In the genomic region with DNA sequence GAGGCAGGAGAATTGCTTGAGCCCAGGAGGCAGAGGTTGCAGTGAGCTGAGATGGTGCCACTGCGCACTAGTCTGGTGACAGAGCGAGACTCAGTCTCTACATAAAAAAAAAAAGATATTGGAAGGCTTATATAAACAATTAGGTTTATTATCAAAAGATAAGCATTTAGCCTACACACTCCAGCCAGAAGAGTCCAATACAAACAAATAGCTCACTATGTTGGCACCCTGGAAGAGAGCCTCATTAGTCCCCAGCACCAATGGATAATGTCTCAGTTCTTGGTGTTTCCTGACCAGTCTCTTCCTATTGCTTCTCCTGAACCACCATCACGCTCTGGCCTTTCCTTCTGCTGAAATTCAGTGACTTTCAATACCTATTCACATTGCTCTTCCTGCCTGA, we compare ENCODE assay signal across 16 cellular contexts. TPM values are rescaled to one million over a fixed set of nuclear protein-coding genes. Genes with fewer than 3 reads are reported as not detected.
A peak's percentile ranks its signal among the peaks of the same experiment; 100 is the strongest.
DNase-seq lines count a peak whose midpoint lies in the region; ATAC-seq, FAIRE-seq and TF ChIP-seq lines count a peak whose summit lies in the region.
"Had no signal": no experiment of that assay in that cellular context is flagged by ENCODE, and none has a peak within 500 bp of the region (broad histone marks: within the 10 kb centered on the region; RNA-seq: fewer than 3 reads in every experiment).

No MANE protein-coding gene starts in this region.

- WGBS in mammary epithelial cell (ENCODE audit: low coverage, missing lambda C conversion rate) = 100% methylated on average over 1 of the region's 3 CpGs
- WGBS in pancreas, 2 donors = 21 to 23% methylated on average over 3 of the region's 3 CpGs

- H3K4me1 Mint-ChIP-seq in activated CD4-positive, alpha-beta T cell treated with anti-CD3 and anti-CD28 coated beads for 36 hours = peaks cover 77% of the 10 kb centered on the region

- H3K9me3 ChIP-seq in Loucy (ENCODE audit: insufficient read depth, low read depth, low read length) (no peaks in the 10 kb centered on the region), mammary epithelial cell (replicated peaks; ENCODE audit: insufficient read depth, low read length) (no peaks in the 10 kb centered on the region), pancreas (no peaks in the 10 kb centered on the region)
- H3K9me3 ChIP-seq: upper lobe of right lung had no signal

- no peaks in the 10 kb centered on the region for H3K79me2 ChIP-seq in Loucy (ENCODE audit: insufficient read depth, low read length)
- H3K79me2 ChIP-seq in mammary epithelial cell (ENCODE audit: insufficient read depth, low read length) = no peaks in the 10 kb centered on the region

- dilution Hi-C loops in mammary epithelial cell (cut with HindIII; ENCODE audit: low sequenced_read_pairs) = loop anchor here (5.0 kb wide), 1 partner anchor 83 kb away; no protein-coding TSS in a partner anchor

- H3K27me3 ChIP-seq in Loucy (ENCODE audit: insufficient read depth, low read length, poor library complexity, severe bottlenecking) (no peaks in the 10 kb centered on the region), mammary epithelial cell (ENCODE audit: insufficient read depth, low read length) (no peaks in the 10 kb centered on the region), pancreas (no peaks in the 10 kb centered on the region)
- H3K27me3 ChIP-seq: upper lobe of right lung had no signal

- H4K20me1 ChIP-seq in Loucy (ENCODE audit: insufficient read depth, low read length, poor library complexity, severe bottlenecking) = no peaks in the 10 kb centered on the region
- H4K20me1 ChIP-seq in mammary epithelial cell (ENCODE audit: insufficient read depth, low read length) = no peaks in the 10 kb centered on the region

- POLR2A ChIA-PET in activated CD4-positive, alpha-beta T cell treated with anti-CD3 and anti-CD28 coated beads for 36 hours (lab: Charles Lee) = no interaction called here

- H3F3A ChIP-seq in Loucy (ENCODE audit: low read depth) = no peaks in the 10 kb centered on the region

- no peak overlapping the region for H3K4me3 ChIP-seq in Loucy (ENCODE audit: low read length, poor library complexity, severe bottlenecking)
- H3K4me3 ChIP-seq in mammary epithelial cell (replicated peaks in 1 of 3; ENCODE audit: insufficient read depth in 1 of 3, low read depth in 2 of 3, low read length in 3 of 3) = no peak overlapping the region
- no peak overlapping the region for H3K4me3 ChIP-seq in pancreas
- H3K4me3 ChIP-seq: upper lobe of right lung had no signal

- DNase-seq in activated CD4-positive, alpha-beta T cell treated with anti-CD3 and anti-CD28 coated beads for 36 hours = no peak
- no peak for DNase-seq in activated CD4-positive, alpha-beta T cell treated with anti-CD3 and anti-CD28 coated beads, Interleukin-2, amount 50 U/mL, for 48 hours
- DNase-seq in mammary epithelial cell = no peak
- DNase-seq in pancreas = no peak
- DNase-seq in cortex of kidney (lab: John Stamatoyannopoulos, UW) = no peak
- DNase-seq: ACHN; activated effector memory CD4-positive, alpha-beta T cell treated with Interleukin-2 at 50 U/mL for 16 hours; EL; HCEC 1CT; stimulated activated naive CD4-positive, alpha-beta T cell treated with Interleukin-2 at 50 U/mL for 16 hours; upper lobe of right lung had no signal

- H3K9me3 Mint-ChIP-seq in activated CD4-positive, alpha-beta T cell treated with anti-CD3 and anti-CD28 coated beads for 36 hours (ENCODE audit: low read depth) = no peaks in the 10 kb centered on the region
- H3K9me3 Mint-ChIP-seq: dendritic cell treated with granulocyte-macrophage colony-stimulating factor and Interleukin-4, amounts not matched to agents 40 ng/mL and 50 ng/mL, for 4 days had no signal

- no peaks in the 10 kb centered on the region for H3K27me3 Mint-ChIP-seq in activated CD4-positive, alpha-beta T cell treated with anti-CD3 and anti-CD28 coated beads for 36 hours
- H3K27me3 Mint-ChIP-seq: dendritic cell treated with granulocyte-macrophage colony-stimulating factor and Interleukin-4, amounts not matched to agents 40 ng/mL and 50 ng/mL, for 4 days had no signal

- peak overlapping the region; percentile 59 for H3K27ac Mint-ChIP-seq in activated CD4-positive, alpha-beta T cell treated with anti-CD3 and anti-CD28 coated beads for 36 hours
- H3K27ac Mint-ChIP-seq: dendritic cell treated with granulocyte-macrophage colony-stimulating factor and Interleukin-4, amounts not matched to agents 40 ng/mL and 50 ng/mL, for 4 days had no signal

- no peak for ATAC-seq in activated CD4-positive, alpha-beta T cell treated with anti-CD3 and anti-CD28 coated beads for 36 hours
- ATAC-seq in pancreas (peak in 3 of 4 donors; percentile 20 to 53 (median 29)), GM21723 (IDR thresholded peaks at IDR 0.05; ENCODE audit: unreplicated experiment) (no peak), GM19397 (IDR thresholded peaks at IDR 0.05; ENCODE audit: unreplicated experiment) (no peak)
- ATAC-seq: upper lobe of right lung had no signal

- BruUV-seq in mammary epithelial cell (replicated peaks; lab: Mats Ljungman, UMichigan) = no TSS peak

- no peak overlapping the region for H3K4me3 Mint-ChIP-seq in activated CD4-positive, alpha-beta T cell treated with anti-CD3 and anti-CD28 coated beads for 36 hours
- H3K4me3 Mint-ChIP-seq: dendritic cell treated with granulocyte-macrophage colony-stimulating factor and Interleukin-4, amounts not matched to agents 40 ng/mL and 50 ng/mL, for 4 days had no signal

- in situ Hi-C loops in mammary epithelial cell (cut with MboI; ENCODE audit: low sequenced_read_pairs in 2 of 2) = no loop called here

- H3K36me3 Mint-ChIP-seq in activated CD4-positive, alpha-beta T cell treated with anti-CD3 and anti-CD28 coated beads for 36 hours (ENCODE audit: low read depth) = no peaks in the 10 kb centered on the region

- TF ChIP-seq CTCF in Loucy (conservative IDR thresholded peaks at IDR 0.05; ENCODE audit: low read length) (no peak), mammary epithelial cell (conservative IDR thresholded peaks at IDR 0.05 in 1 of 2, IDR thresholded peaks at IDR 0.05 in 1 of 2; ENCODE audit: extremely low read depth in 1 of 2, insufficient read depth in 1 of 2, low read depth in 1 of 2, low read length in 2 of 2) (no peak), pancreas (IDR thresholded peaks at IDR 0.05) (no peak)

- H2AFZ ChIP-seq in Loucy (ENCODE audit: low read length) = 0 out of 2 replicates have a peak overlapping the region, but pooled peaks have one; percentile 12
- H2AFZ ChIP-seq in mammary epithelial cell (ENCODE audit: low read depth, low read length) = peak overlapping the region; percentile 17

- no peaks in the 10 kb centered on the region for H3K9me2 ChIP-seq in Loucy (replicated peaks; ENCODE audit: low read depth, low read length)

- no peaks in the 10 kb centered on the region for H3K36me3 ChIP-seq in Loucy (ENCODE audit: insufficient read depth, low read length)
- H3K36me3 ChIP-seq in mammary epithelial cell (ENCODE audit: insufficient read depth, low read length) = no peaks in the 10 kb centered on the region
- H3K36me3 ChIP-seq in pancreas = no peaks in the 10 kb centered on the region
- H3K36me3 ChIP-seq: upper lobe of right lung had no signal

- intact Hi-C loops in activated CD4-positive, alpha-beta T cell treated with anti-CD3 and anti-CD28 coated beads for 36 hours (cut with DNase I, micrococcal nuclease) = no loop called here
- intact Hi-C loops in mammary epithelial cell (cut with micrococcal nuclease) = no loop called here
- intact Hi-C loops in pancreas (cut with DNase I) = no loop called here

- CTCF ChIA-PET in activated CD4-positive, alpha-beta T cell treated with anti-CD3 and anti-CD28 coated beads for 36 hours (lab: Charles Lee) = interaction anchor here (0.5 to 1.7 kb wide), 6 partner anchors 9 to 216 kb away, joined by 3 to 4 read pairs (median 3); no protein-coding TSS in a partner anchor
- CTCF ChIA-PET in mammary epithelial cell (lab: Charles Lee; ENCODE audit: low non-redundant PET) = no interaction called here

- H3K27ac ChIP-seq in mammary epithelial cell (ENCODE audit: insufficient read depth, low read depth, low read length) (no peak overlapping the region), pancreas (peak overlapping the region; percentile 25 to 69 (median 44))
- H3K27ac ChIP-seq: KMS-11, upper lobe of right lung had no signal

- no peak overlapping the region for H3K4me2 ChIP-seq in Loucy (ENCODE audit: low read depth, low read length, poor library complexity, severe bottlenecking)
- no peak overlapping the region for H3K4me2 ChIP-seq in mammary epithelial cell (ENCODE audit: insufficient read depth, low read depth, low read length)
- H3K4me2 ChIP-seq: KMS-11 had no signal

- H3K4me1 ChIP-seq in Loucy (ENCODE audit: insufficient read depth, low read length, poor library complexity, severe bottlenecking) = peaks cover 11% of the 10 kb centered on the region
- H3K4me1 ChIP-seq in mammary epithelial cell (ENCODE audit: insufficient read depth, low read length) = no peaks in the 10 kb centered on the region
- H3K4me1 ChIP-seq in pancreas = peaks cover 46 to 60% (median 54%) of the 10 kb centered on the region in 3 donors
- H3K4me1 ChIP-seq: upper lobe of right lung had no signal

- no peak for FAIRE-seq in pancreas (lab: Jason Lieb, UNC)

- H3K9ac ChIP-seq in Loucy (ENCODE audit: low read depth, low read length, poor library complexity, severe bottlenecking) = no peak overlapping the region
- no peak overlapping the region for H3K9ac ChIP-seq in mammary epithelial cell (ENCODE audit: insufficient read depth, low read length)
- H3K9ac ChIP-seq: KMS-11 had no signal

RNA-seq across cellular contexts. Expression of gene ATP1A1, which starts 48.6 kb away (rescaled TPM):
- 100 to 1,000 TPM; 247 to 257 TPM for total RNA-seq in activated CD4-positive, alpha-beta T cell treated with anti-CD3 and anti-CD28 coated beads for 36 hours
- total RNA-seq in mammary epithelial cell = 100 to 1,000 TPM; 359 to 505 TPM
- 660 TPM for polyA plus RNA-seq in mammary epithelial cell
- polyA minus RNA-seq in mammary epithelial cell = 731 TPM
- total RNA-seq in pancreas = 100 to 1,000 TPM; 338 to 735 (median 584) TPM
- 100 to 1,000 TPM; 226 to 459 TPM for polyA plus RNA-seq in pancreas

Comparison
In these comparisons a context has a peak if more than half of its experiments do, and no peak if none do; other contexts are left out.
1. ATAC-seq: peak in pancreas (3 of 4); none in activated CD4-positive, alpha-beta T cell treated with anti-CD3 and anti-CD28 coated beads for 36 hours (single experiment), GM21723 (single experiment) and GM19397 (single experiment).